13 cellular contexts compared by ENCODE assay signal in genomic region chr3:21013566-21013965, GRCh38.
"Had no signal": no experiment of that assay in that cellular context is flagged by ENCODE, and none has a peak within 500 bp of the region (broad histone marks: within the 10 kb centered on the region; RNA-seq: fewer than 3 reads in every experiment).

No MANE protein-coding gene starts in this region.

- H3K4me1 Mint-ChIP-seq: naive thymus-derived CD8-positive, alpha-beta T cell had no signal

- H3K9me3 ChIP-seq: neutrophil had no signal

- H3K27ac ChIP-seq: heart left ventricle, neutrophil had no signal

- DNase-seq: effector memory CD8-positive, alpha-beta T cell; erythroblast; heart left ventricle; hippocampal formation; mucosa of descending colon; naive thymus-derived CD8-positive, alpha-beta T cell; posterior cingulate gyrus; right cardiac atrium; stimulated activated CD4-positive, alpha-beta T cell treated with anti-CD3 and anti-CD28 coated beads, Interleukin-2, amount 100 ng/mL, for 48 hours; stimulated activated naive CD4-positive, alpha-beta T cell treated with Interleukin-2 at 50 U/mL for 16 hours had no signal

- H3K4me3 ChIP-seq: heart left ventricle, mucosa of descending colon, smooth muscle cell had no signal

- H3K4me3 Mint-ChIP-seq: dendritic cell treated with granulocyte-macrophage colony-stimulating factor and Interleukin-4, amounts not matched to agents 40 ng/mL and 50 ng/mL, for 4 days; effector memory CD8-positive, alpha-beta T cell; naive thymus-derived CD8-positive, alpha-beta T cell had no signal

- H3K27me3 ChIP-seq: heart left ventricle, neutrophil had no signal

- H3K36me3 ChIP-seq: heart left ventricle, neutrophil had no signal

- ATAC-seq: effector memory CD8-positive, alpha-beta T cell; heart left ventricle; mucosa of descending colon; naive thymus-derived CD8-positive, alpha-beta T cell; right cardiac atrium had no signal

- H3K27ac Mint-ChIP-seq: dendritic cell treated with granulocyte-macrophage colony-stimulating factor and Interleukin-4, amounts not matched to agents 40 ng/mL and 50 ng/mL, for 4 days; effector memory CD8-positive, alpha-beta T cell; naive thymus-derived CD8-positive, alpha-beta T cell had no signal

- H3K4me1 ChIP-seq: heart left ventricle had no signal

- H3K27me3 Mint-ChIP-seq: dendritic cell treated with granulocyte-macrophage colony-stimulating factor and Interleukin-4, amounts not matched to agents 40 ng/mL and 50 ng/mL, for 4 days; effector memory CD8-positive, alpha-beta T cell had no signal
